ENCODE assay signal across 15 cellular contexts in the genomic region with DNA sequence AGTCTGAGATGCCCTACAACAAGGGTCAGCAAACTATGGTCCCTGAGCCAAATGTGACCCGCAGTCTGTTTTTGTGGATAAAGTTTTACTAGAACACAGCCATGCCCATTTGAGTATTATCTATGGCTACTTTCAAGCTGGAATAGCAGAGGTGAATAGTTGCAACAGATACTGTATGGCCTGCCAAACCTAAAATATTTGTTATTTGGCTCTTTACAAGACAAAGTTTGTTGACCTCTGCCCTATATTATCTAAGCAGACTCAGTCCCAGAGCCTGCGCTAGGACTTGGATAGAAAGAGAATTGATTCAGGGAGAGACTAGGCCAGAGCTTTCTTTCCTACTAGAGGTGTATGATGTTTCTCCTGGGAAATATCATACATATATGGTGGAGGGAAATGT.
"Had no signal": no experiment of that assay in that cellular context is flagged by ENCODE, and none has a peak within 500 bp of the region (broad histone marks: within the 10 kb centered on the region; RNA-seq: fewer than 3 reads in every experiment).

No MANE protein-coding gene starts in this region.

- DNase-seq: activated CD4-positive, alpha-beta T cell treated with anti-CD3 and anti-CD28 coated beads, Interleukin-2, amount 50 U/mL, for 1 hour; activated gamma-delta T cell; central memory CD4-positive, alpha-beta T cell; colonic mucosa; erythroblast; immature natural killer cell; natural killer cell; stimulated activated CD4-positive, alpha-beta T cell treated with anti-CD3 and anti-CD28 coated beads, Interleukin-12 subunit alpha, Interleukin-12 subunit beta, amount 100 ng/mL, for 4 hours; stimulated activated CD4-positive, alpha-beta T cell treated with anti-CD3 and anti-CD28 coated beads, Interleukin-1b, Interleukin-23, amount 100 ng/mL, for 48 hours; stimulated activated CD8-positive, alpha-beta memory T cell treated with anti-CD3 and anti-CD28 coated beads, Interleukin-4, amount 100 ng/mL, for 48 hours; stimulated activated naive CD4-positive, alpha-beta T cell; thyroid gland had no signal

- H3K4me3 ChIP-seq: colonic mucosa, gastroesophageal sphincter, heart left ventricle, thyroid gland had no signal

- H3K4me1 ChIP-seq: colonic mucosa, gastroesophageal sphincter, thyroid gland had no signal

- H3K27ac ChIP-seq: colonic mucosa, gastroesophageal sphincter, heart left ventricle, neutrophil, thyroid gland had no signal

- H3K27me3 ChIP-seq: colonic mucosa, gastroesophageal sphincter, heart left ventricle, neutrophil, thyroid gland had no signal

- H3K36me3 ChIP-seq: colonic mucosa, gastroesophageal sphincter, heart left ventricle, neutrophil, thyroid gland had no signal

- H3K9me3 ChIP-seq: colonic mucosa, gastroesophageal sphincter, heart left ventricle, neutrophil, thyroid gland had no signal
